In the genomic region with DNA sequence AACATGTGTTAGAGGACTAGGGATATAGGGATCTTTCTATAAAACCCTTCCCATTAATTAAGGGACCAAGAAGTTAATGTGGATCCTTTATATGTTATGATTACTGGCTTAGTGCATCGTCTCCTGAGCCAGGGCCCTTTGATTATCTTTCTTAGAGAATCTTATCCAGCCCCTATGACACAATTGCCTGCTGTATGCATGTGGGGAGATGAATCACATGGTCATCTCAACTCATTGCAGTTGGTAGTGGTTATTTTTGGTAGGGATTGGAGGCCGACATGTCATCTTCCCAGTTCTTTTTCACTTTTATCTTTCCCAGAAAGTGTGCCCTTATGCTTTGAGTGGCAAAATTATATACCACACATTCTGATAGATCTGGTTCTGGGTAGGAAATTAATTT, we compare ENCODE assay signal across 24 cellular contexts. TPM values are rescaled to one million over a fixed set of nuclear protein-coding genes. Genes with fewer than 3 reads are reported as not detected.
DNase-seq lines count a peak whose midpoint lies in the region; ATAC-seq and TF ChIP-seq lines count a peak whose summit lies in the region.
"Had no signal": no experiment of that assay in that cellular context is flagged by ENCODE, and none has a peak within 500 bp of the region (broad histone marks: within the 10 kb centered on the region; RNA-seq: fewer than 3 reads in every experiment).

No MANE protein-coding gene starts in this region.

- no peak overlapping the region for H3K4me2 ChIP-seq in mesenchymal stem cell (ENCODE audit: low read length, poor library complexity, severe bottlenecking)

- H3K4me1 ChIP-seq in cardiac muscle cell (ENCODE audit: low read depth) (peaks cover 88% of the 10 kb centered on the region), mesenchymal stem cell (ENCODE audit: control insufficient read depth, insufficient read depth, low read depth, low read length) (peaks cover 4% of the 10 kb centered on the region)

- H3K18ac ChIP-seq in mesenchymal stem cell (ENCODE audit: low read depth in 1 of 2, low read length in 2 of 2) = no peak overlapping the region

- peaks cover 60% of the 10 kb centered on the region for H3K79me1 ChIP-seq in mesenchymal stem cell (replicated peaks; ENCODE audit: low read length, poor library complexity, severe bottlenecking)

- H4K91ac ChIP-seq in mesenchymal stem cell (ENCODE audit: low read length) = no peak overlapping the region

- no peaks in the 10 kb centered on the region for H3K27me3 Mint-ChIP-seq in endothelial cell (ENCODE audit: unreplicated experiment)
- H3K27me3 Mint-ChIP-seq: T-helper 17 cell, type B pancreatic cell had no signal

- H3K36me3 Mint-ChIP-seq in endothelial cell (ENCODE audit: low read depth, unreplicated experiment) = peaks cover 17% of the 10 kb centered on the region

- no peak overlapping the region for H2BK120ac ChIP-seq in mesenchymal stem cell (ENCODE audit: low read depth, low read length)

- H3K9me3 ChIP-seq in cardiac muscle cell (ENCODE audit: low read depth) = no peaks in the 10 kb centered on the region
- H3K9me3 ChIP-seq in mesenchymal stem cell (ENCODE audit: control insufficient read depth, low read length) = no peaks in the 10 kb centered on the region
- H3K9me3 ChIP-seq: SJSA1 had no signal

- no peak overlapping the region for H4K8ac ChIP-seq in mesenchymal stem cell (ENCODE audit: low read length)

- peak overlapping the region; percentile 31 for H3K9ac ChIP-seq in mesenchymal stem cell (ENCODE audit: low read length)

- DNase-seq in cardiac muscle cell (ENCODE audit: low read depth in 1 of 2, low spot score in 1 of 2) (peak in 1 of 2 donors; percentile 57), Right ventricle myocardium inferior (ENCODE audit: missing footprints) (no peak), endothelial cell (ENCODE audit: low spot score) (no peak), mesenchymal stem cell (peak; percentile 82), SKM-1 treated with dmso at 0.1 percent for 144 hours (lab: John Stamatoyannopoulos, UW; ENCODE audit: unreplicated experiment) (no peak)
- DNase-seq in effector CD4-positive, alpha-beta T cell = no peak
- DNase-seq: activated T-cell treated with anti-CD3 and anti-CD28 coated beads for 4 hours; C1 segment of cervical spinal cord; DMS 273 treated with DMSO at 0.1 percent for 48 hours; GF-D8; mesendoderm; NCI-H1694 treated with DMSO at 0.1 percent for 48 hours; NCI-H2227 treated with DMSO at 0.1 percent for 48 hours; PC-3; stimulated activated naive CD4-positive, alpha-beta T cell treated with Interleukin-2 at 50 U/mL for 16 hours; T-helper 17 cell; WERI-Rb-1 had no signal

- ATAC-seq in Right ventricle myocardium inferior (no peak), GM21576 (IDR thresholded peaks at IDR 0.05; ENCODE audit: unreplicated experiment) (no peak), HG02870 (IDR thresholded peaks at IDR 0.05; ENCODE audit: unreplicated experiment) (no peak)
- ATAC-seq: GM12878, HCT116, PC-3, T-helper 17 cell had no signal

- no peak overlapping the region for H3K23ac ChIP-seq in mesenchymal stem cell (ENCODE audit: low read length in 2 of 2)

- no peak overlapping the region for H2AFZ ChIP-seq in mesenchymal stem cell (ENCODE audit: low read depth, low read length)

- no peak overlapping the region for H2AK5ac ChIP-seq in mesenchymal stem cell (ENCODE audit: low read length, severe bottlenecking)

- H3K4ac ChIP-seq in mesenchymal stem cell (ENCODE audit: low read depth in 1 of 2, low read length in 2 of 2) = no peak overlapping the region

- H3K36me3 ChIP-seq in cardiac muscle cell (peaks cover 4% of the 10 kb centered on the region), mesenchymal stem cell (ENCODE audit: control insufficient read depth in 1 of 2, insufficient read depth in 2 of 2, low read depth in 1 of 2, low read length in 2 of 2) (peaks cover 26 to 35% of the 10 kb centered on the region in 2 experiments)

- no peak overlapping the region for H2BK15ac ChIP-seq in mesenchymal stem cell (ENCODE audit: low read depth, poor library complexity, severe bottlenecking)

- H3K14ac ChIP-seq in mesenchymal stem cell (ENCODE audit: low read length in 2 of 2) = no peak overlapping the region

- TF ChIP-seq CTCF in cardiac muscle cell (IDR thresholded peaks at IDR 0.05; ENCODE audit: low read depth, low read length) = no peak
- no peak for TF ChIP-seq CTCF in endothelial cell (IDR thresholded peaks at IDR 0.05; ENCODE audit: unreplicated experiment)

- intact Hi-C loops in Right ventricle myocardium inferior (cut with DNase I) = no loop called here

- no peaks in the 10 kb centered on the region for H3K9me3 Mint-ChIP-seq in endothelial cell (ENCODE audit: unreplicated experiment)
- H3K9me3 Mint-ChIP-seq: type B pancreatic cell had no signal

- no peak overlapping the region for H3K4me3 Mint-ChIP-seq in endothelial cell (ENCODE audit: unreplicated experiment)
- H3K4me3 Mint-ChIP-seq: T-helper 17 cell, type B pancreatic cell had no signal

- no peak overlapping the region for H2BK5ac ChIP-seq in mesenchymal stem cell (ENCODE audit: low read depth, low read length, poor library complexity, severe bottlenecking)

- no CpG with 5 or more reads among the region's 2 CpGs for WGBS in mesenchymal stem cell

- H3K4me1 Mint-ChIP-seq in endothelial cell (ENCODE audit: unreplicated experiment) = peaks cover 40% of the 10 kb centered on the region

- H3K4me3 ChIP-seq in cardiac muscle cell (no peak overlapping the region), mesenchymal stem cell (ENCODE audit: insufficient read depth in 1 of 2, low read depth in 1 of 2, low read length in 2 of 2) (no peak overlapping the region)
- H3K4me3 ChIP-seq: GM12878, SJSA1 had no signal

- H2BK12ac ChIP-seq in mesenchymal stem cell (ENCODE audit: low read length in 2 of 2) = no peak overlapping the region

- H3K27me3 ChIP-seq in cardiac muscle cell = no peaks in the 10 kb centered on the region
- no peaks in the 10 kb centered on the region for H3K27me3 ChIP-seq in mesenchymal stem cell (ENCODE audit: control insufficient read depth in 1 of 2, insufficient read depth in 1 of 2, low read length in 2 of 2)
- H3K27me3 ChIP-seq: SJSA1 had no signal

- peak overlapping the region; percentile 20 for H3K27ac Mint-ChIP-seq in endothelial cell (ENCODE audit: unreplicated experiment)
- H3K27ac Mint-ChIP-seq: T-helper 17 cell, type B pancreatic cell had no signal

- H3K27ac ChIP-seq in cardiac muscle cell (peak overlapping the region; percentile 92), mesenchymal stem cell (ENCODE audit: low read length, poor library complexity, severe bottlenecking) (no peak overlapping the region)
- H3K27ac ChIP-seq: HL-60, SJSA1, WERI-Rb-1 had no signal

RNA-seq across cellular contexts. Expression of a gene that starts 25.9 kb away (rescaled TPM):
- 78.9 and 115 TPM in 2 replicates for total RNA-seq in cardiac muscle cell
- 40.5 and 43.4 TPM in 2 replicates for polyA plus RNA-seq in cardiac muscle cell
- 86.6 TPM for total RNA-seq in Right ventricle myocardium inferior
- 119 TPM for total RNA-seq in endothelial cell (ENCODE audit: unreplicated experiment)
- 54.7 TPM for polyA plus RNA-seq in mesenchymal stem cell (2013, experiment 1 of 2)
- polyA plus RNA-seq in mesenchymal stem cell (2013, experiment 2 of 2) = 55.2 TPM

RNA-seq across cellular contexts. Expression of a gene that starts 26.3 kb away (rescaled TPM):
- total RNA-seq in cardiac muscle cell = 39.0 and 49.3 TPM in 2 replicates
- polyA plus RNA-seq in cardiac muscle cell = 67.0 and 88.7 TPM in 2 replicates
- total RNA-seq in Right ventricle myocardium inferior = 58.2 TPM
- total RNA-seq in endothelial cell (ENCODE audit: unreplicated experiment) = 25.0 TPM
- 91.2 TPM for polyA plus RNA-seq in mesenchymal stem cell (2013, experiment 1 of 2)
- polyA plus RNA-seq in mesenchymal stem cell (2013, experiment 2 of 2) = 90.8 TPM
